In the genomic region with DNA sequence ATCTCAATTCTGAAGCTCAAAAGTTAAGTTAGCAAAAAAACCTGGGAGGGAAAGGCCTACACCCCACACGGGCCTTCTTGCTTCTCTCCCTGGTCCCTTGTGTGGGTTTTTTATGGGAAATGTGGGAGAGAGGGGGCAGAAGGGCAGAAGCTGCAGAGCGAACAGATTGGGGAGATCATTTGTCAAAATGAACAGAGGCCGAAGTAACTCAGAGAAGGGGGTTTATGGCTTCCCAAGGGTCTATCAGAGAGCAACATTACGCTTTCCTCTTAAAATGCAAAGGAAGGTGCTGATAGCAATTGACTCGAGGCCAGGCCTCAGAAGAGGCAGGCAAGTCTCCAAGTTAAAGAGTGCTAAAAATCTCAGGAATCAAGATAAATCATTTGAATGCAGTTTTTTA, we compare ENCODE assay signal across 27 cellular contexts.
"Had no signal": no experiment of that assay in that cellular context is flagged by ENCODE, and none has a peak within 500 bp of the region (broad histone marks: within the 10 kb centered on the region; RNA-seq: fewer than 3 reads in every experiment).

No MANE protein-coding gene starts in this region.

- H3K9me3 Mint-ChIP-seq: dendritic cell treated with granulocyte-macrophage colony-stimulating factor and Interleukin-4, amounts not matched to agents 40 ng/mL and 50 ng/mL, for 4 days; immature natural killer cell had no signal

- H3K27me3 Mint-ChIP-seq: dendritic cell treated with granulocyte-macrophage colony-stimulating factor and Interleukin-4, amounts not matched to agents 40 ng/mL and 50 ng/mL, for 4 days; effector memory CD8-positive, alpha-beta T cell had no signal

- H3K4me1 Mint-ChIP-seq: endodermal cell, immature natural killer cell, mesothelial cell of epicardium had no signal

- H3K36me3 ChIP-seq: colonic mucosa, gastrocnemius medialis, heart left ventricle, lower lobe of right lung had no signal

- ATAC-seq: effector memory CD8-positive, alpha-beta T cell; esophagus mucosa; gastrocnemius medialis; heart left ventricle; left colon; left lung; left ventricle myocardium superior; lower lobe of right lung; mucosa of descending colon had no signal

- DNase-seq: colonic mucosa; cortex of kidney; effector CD8-positive, alpha-beta T cell; effector memory CD8-positive, alpha-beta T cell; endodermal cell; erythroblast; esophagus squamous epithelium; foreskin fibroblast; foreskin melanocyte; gastrocnemius medialis; heart left ventricle; hypothalamus; immature natural killer cell; islet precursor cell; kidney; kidney glomerular epithelial cell; left colon; left lung; left ventricle myocardium superior; lower lobe of right lung; mesenchymal stem cell; mucosa of descending colon had no signal

- H2AFZ ChIP-seq: hepatocyte had no signal

- H3K27me3 ChIP-seq: colonic mucosa, esophagus squamous epithelium, gastrocnemius medialis, heart left ventricle, hepatocyte, left lung had no signal

- H3K4me3 Mint-ChIP-seq: dendritic cell treated with granulocyte-macrophage colony-stimulating factor and Interleukin-4, amounts not matched to agents 40 ng/mL and 50 ng/mL, for 4 days; effector memory CD8-positive, alpha-beta T cell; endodermal cell; immature natural killer cell; mesothelial cell of epicardium had no signal

- H3K4me1 ChIP-seq: colonic mucosa, gastrocnemius medialis, heart left ventricle, left lung, lower lobe of right lung had no signal

- H3K4me2 ChIP-seq: hepatocyte had no signal

- H3K9me3 ChIP-seq: colonic mucosa, esophagus squamous epithelium, gastrocnemius medialis, heart left ventricle, left lung, lower lobe of right lung, mucosa of descending colon had no signal

- H3K27ac Mint-ChIP-seq: dendritic cell treated with granulocyte-macrophage colony-stimulating factor and Interleukin-4, amounts not matched to agents 40 ng/mL and 50 ng/mL, for 4 days; endodermal cell; immature natural killer cell; mesothelial cell of epicardium had no signal

- H3K4me3 ChIP-seq: colonic mucosa, esophagus squamous epithelium, gastrocnemius medialis, heart left ventricle, hepatocyte, left lung, lower lobe of right lung, mucosa of descending colon had no signal

- H3K36me3 Mint-ChIP-seq: immature natural killer cell, mesothelial cell of epicardium had no signal

- H3K79me2 ChIP-seq: hepatocyte had no signal

- H3K27ac ChIP-seq: colonic mucosa, epithelial cell of prostate, esophagus squamous epithelium, gastrocnemius medialis, heart left ventricle, hepatocyte, left lung, lower lobe of right lung had no signal
